ENCODE assay signal across 16 cellular contexts in the genomic region with DNA sequence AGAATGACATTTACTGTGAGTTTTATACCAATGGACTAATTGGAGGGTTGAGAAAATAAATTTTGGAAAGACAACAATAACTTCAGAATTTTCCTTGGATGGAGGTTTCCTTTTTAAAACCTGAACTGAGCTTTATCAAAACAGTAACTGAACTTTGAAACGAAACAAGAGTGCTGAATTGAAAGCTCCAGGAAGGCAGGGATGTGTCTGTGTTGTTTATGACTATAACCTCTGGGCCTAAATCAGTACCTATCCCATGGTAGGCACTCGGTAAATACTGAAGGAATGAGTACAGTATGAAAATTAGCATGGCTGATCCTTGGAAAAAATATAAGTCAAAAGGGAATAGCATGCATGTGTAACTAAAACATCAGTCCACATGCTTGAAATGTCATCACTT.
DNase-seq lines count a peak whose midpoint lies in the region; ATAC-seq and TF ChIP-seq lines count a peak whose summit lies in the region.
"Had no signal": no experiment of that assay in that cellular context is flagged by ENCODE, and none has a peak within 500 bp of the region (broad histone marks: within the 10 kb centered on the region; RNA-seq: fewer than 3 reads in every experiment).

No MANE protein-coding gene starts in this region.

- in situ Hi-C loops in gastrocnemius medialis (cut with MboI; ENCODE audit: low sequenced_read_pairs in 4 of 4): loop anchor here in 1 of 4 donors (10.0 kb wide), 1 partner anchor 68 kb away; no protein-coding TSS in a partner anchor
- in situ Hi-C loops in HAP-1 (cut with MboI; ENCODE audit: low sequenced_read_pairs): no loop called here

- ATAC-seq in gastrocnemius medialis: no peak
- ATAC-seq: CD8-positive, alpha-beta T cell; HCT116 had no signal

- H3K36me3 ChIP-seq in left ventricle myocardium inferior (no peaks in the 10 kb centered on the region), right atrium auricular region (no peaks in the 10 kb centered on the region), liver (ENCODE audit: control insufficient read depth in 4 of 4, insufficient read depth in 3 of 4, low read depth in 1 of 4, low read length in 3 of 4) (no peaks in the 10 kb centered on the region), gastrocnemius medialis (no peaks in the 10 kb centered on the region), HAP-1 (replicated peaks) (no peaks in the 10 kb centered on the region)

- no peaks in the 10 kb centered on the region for H3K27me3 ChIP-seq in left ventricle myocardium inferior (ENCODE audit: low read depth)
- H3K27me3 ChIP-seq in right atrium auricular region: no peaks in the 10 kb centered on the region
- H3K27me3 ChIP-seq in liver (ENCODE audit: control insufficient read depth in 4 of 4, insufficient read depth in 4 of 4, low read length in 3 of 4): no peaks in the 10 kb centered on the region
- no peaks in the 10 kb centered on the region for H3K27me3 ChIP-seq in gastrocnemius medialis
- H3K27me3 ChIP-seq in HAP-1 (ENCODE audit: low read depth): no peaks in the 10 kb centered on the region

- H3K27ac ChIP-seq in left ventricle myocardium inferior (replicated peaks) (peak overlapping the region; percentile 2), right atrium auricular region (no peak overlapping the region), liver (ENCODE audit: low read depth in 1 of 2, low read length in 2 of 2) (peak overlapping the region; percentile 85 to 90), gastrocnemius medialis (peak overlapping the region; percentile 83 to 91 (median 84))
- H3K27ac ChIP-seq: 22Rv1 had no signal

- no peak overlapping the region for H3K27ac Mint-ChIP-seq in activated T-helper 2 cell treated with anti-CD3 and anti-CD28 coated beads, Interferon-gamma antibody, Interleukin-2, Interleukin-4, amounts not matched to agents 10 μg/mL and 5 μg/mL and 100 μg/mL, durations not matched to agents 14 hours and 24 hours and 36 hours
- H3K27ac Mint-ChIP-seq: CD14-positive monocyte; CD8-positive, alpha-beta T cell; IgD-negative memory B cell had no signal

- no peaks in the 10 kb centered on the region for H3K4me1 Mint-ChIP-seq in activated T-helper 2 cell treated with anti-CD3 and anti-CD28 coated beads, Interferon-gamma antibody, Interleukin-2, Interleukin-4, amounts not matched to agents 10 μg/mL and 5 μg/mL and 100 μg/mL, durations not matched to agents 14 hours and 24 hours and 36 hours (ENCODE audit: low read depth)
- H3K4me1 Mint-ChIP-seq: CD14-positive monocyte had no signal

- H3K9ac ChIP-seq in liver (ENCODE audit: low read depth in 1 of 2, low read length in 2 of 2): peak overlapping the region in 1 of 2 donors; percentile 84

- no peak overlapping the region for H3K4me3 Mint-ChIP-seq in activated T-helper 2 cell treated with anti-CD3 and anti-CD28 coated beads, Interferon-gamma antibody, Interleukin-2, Interleukin-4, amounts not matched to agents 10 μg/mL and 5 μg/mL and 100 μg/mL, durations not matched to agents 14 hours and 24 hours and 36 hours (ENCODE audit: low read depth)
- H3K4me3 Mint-ChIP-seq: CD14-positive monocyte; CD8-positive, alpha-beta T cell; IgD-negative memory B cell had no signal

- TF ChIP-seq POLR2A in gastrocnemius medialis (IDR thresholded peaks at IDR 0.05): no peak

- no peaks in the 10 kb centered on the region for H3K36me3 Mint-ChIP-seq in activated T-helper 2 cell treated with anti-CD3 and anti-CD28 coated beads, Interferon-gamma antibody, Interleukin-2, Interleukin-4, amounts not matched to agents 10 μg/mL and 5 μg/mL and 100 μg/mL, durations not matched to agents 14 hours and 24 hours and 36 hours (ENCODE audit: low read depth)
- H3K36me3 Mint-ChIP-seq: CD14-positive monocyte; CD8-positive, alpha-beta T cell; IgD-negative memory B cell had no signal

- WGBS in liver: 29% methylated on average over 2 of the region's 2 CpGs

- no peak for TF ChIP-seq CTCF in left ventricle myocardium inferior (IDR thresholded peaks at IDR 0.05; ENCODE audit: borderline replicate concordance)
- TF ChIP-seq CTCF in right atrium auricular region (IDR thresholded peaks at IDR 0.05): no peak
- no peak for TF ChIP-seq CTCF in liver (IDR thresholded peaks at IDR 0.05; ENCODE audit: low read depth, low read length, missing input control)
- TF ChIP-seq CTCF in gastrocnemius medialis (IDR thresholded peaks at IDR 0.05 in 4 of 5, conservative IDR thresholded peaks at IDR 0.05 in 1 of 5): no peak

- intact Hi-C loops in left ventricle myocardium inferior (cut with micrococcal nuclease) (loop anchor here (10.0 kb wide), 1 partner anchor 58 kb away; no protein-coding TSS in a partner anchor), gastrocnemius medialis (cut with DNase I; ENCODE audit: low total_unique reads) (loop anchor here (5.0 kb wide), 1 partner anchor 140 kb away; no protein-coding TSS in a partner anchor)
- intact Hi-C loops in activated T-helper 2 cell treated with anti-CD3 and anti-CD28 coated beads, Interferon-gamma antibody, Interleukin-2, Interleukin-4, amounts not matched to agents 10 μg/mL and 5 μg/mL and 100 μg/mL, durations not matched to agents 14 hours and 24 hours and 36 hours (cut with micrococcal nuclease): no loop called here

- peaks cover 4% of the 10 kb centered on the region for H3K27me3 Mint-ChIP-seq in activated T-helper 2 cell treated with anti-CD3 and anti-CD28 coated beads, Interferon-gamma antibody, Interleukin-2, Interleukin-4, amounts not matched to agents 10 μg/mL and 5 μg/mL and 100 μg/mL, durations not matched to agents 14 hours and 24 hours and 36 hours (ENCODE audit: low read depth)
- H3K27me3 Mint-ChIP-seq: IgD-negative memory B cell had no signal

- H3K4me3 ChIP-seq in left ventricle myocardium inferior: no peak overlapping the region
- H3K4me3 ChIP-seq in right atrium auricular region: no peak overlapping the region
- H3K4me3 ChIP-seq in liver (ENCODE audit: low read depth in 1 of 3, low read length in 3 of 3): peak overlapping the region in 1 of 3 donors; percentile 23
- peak overlapping the region; percentile 6 to 34 (median 20) for H3K4me3 ChIP-seq in gastrocnemius medialis
- H3K4me3 ChIP-seq in HAP-1: no peak overlapping the region

- H3K4me1 ChIP-seq in left ventricle myocardium inferior: peaks cover 66% of the 10 kb centered on the region
- H3K4me1 ChIP-seq in right atrium auricular region: peaks cover 0 to 20% of the 10 kb centered on the region in 2 donors
- H3K4me1 ChIP-seq in liver (ENCODE audit: control insufficient read depth in 4 of 4, insufficient read depth in 4 of 4, low read length in 3 of 4): peaks cover 6 to 45% (median 34%) of the 10 kb centered on the region in 4 donors
- peaks cover 76 to 80% of the 10 kb centered on the region in 2 donors for H3K4me1 ChIP-seq in gastrocnemius medialis
- H3K4me1 ChIP-seq in HAP-1: no peaks in the 10 kb centered on the region

- peak in 1 of 2 donors; percentile 4 for TF ChIP-seq RAD21 in liver (IDR thresholded peaks at IDR 0.05)

- H3K9me3 ChIP-seq in left ventricle myocardium inferior (replicated peaks) (no peaks in the 10 kb centered on the region), right atrium auricular region (no peaks in the 10 kb centered on the region), liver (ENCODE audit: control insufficient read depth in 4 of 4, low read length in 3 of 4) (no peaks in the 10 kb centered on the region), gastrocnemius medialis (no peaks in the 10 kb centered on the region), HAP-1 (no peaks in the 10 kb centered on the region)

- DNase-seq in left ventricle myocardium inferior (no peak), right atrium auricular region (ENCODE audit: low spot score) (no peak), gastrocnemius medialis (no peak), HAP-1 (ENCODE audit: low spot score in 2 of 2) (no peak), D341Med (ENCODE audit: low spot score) (no peak)
- DNase-seq in activated CD4-positive, alpha-beta T cell treated with anti-CD3 and anti-CD28 coated beads, Interleukin-2, amount 50 U/mL, for 1 hour: no peak
- DNase-seq in activated T-helper 2 cell treated with anti-CD3 and anti-CD28 coated beads, Interferon-gamma antibody, Interleukin-2, Interleukin-4, amounts not matched to agents 10 μg/mL and 5 μg/mL and 100 μg/mL, durations not matched to agents 14 hours and 24 hours and 36 hours (ENCODE audit: low spot score): no peak
- DNase-seq: CD8-positive, alpha-beta T cell; COR-L47; DND-41; GDM1 had no signal

- no peaks in the 10 kb centered on the region for H3K9me3 Mint-ChIP-seq in activated T-helper 2 cell treated with anti-CD3 and anti-CD28 coated beads, Interferon-gamma antibody, Interleukin-2, Interleukin-4, amounts not matched to agents 10 μg/mL and 5 μg/mL and 100 μg/mL, durations not matched to agents 14 hours and 24 hours and 36 hours
- H3K9me3 Mint-ChIP-seq: CD8-positive, alpha-beta T cell; IgD-negative memory B cell had no signal

TF ChIP-seq in liver, 16 proteins besides CTCF, POLR2A, EP300 and RAD21:
- TF ChIP-seq HNF4G (IDR thresholded peaks at IDR 0.05) (peak; percentile 16), FOXA2 (IDR thresholded peaks at IDR 0.05) (peak; percentile 26), HNF4A (conservative IDR thresholded peaks at IDR 0.05) (peak in 1 of 2 donors; percentile 63), JUND (IDR thresholded peaks at IDR 0.05) (no peak), NR2F2 (IDR thresholded peaks at IDR 0.05) (no peak), SP1 (IDR thresholded peaks at IDR 0.05) (no peak), REST (IDR thresholded peaks at IDR 0.05) (peak; percentile 47)

Comparison
In these comparisons a context has a peak if more than half of its experiments do, and no peak if none do; other contexts are left out.
1. H3K27ac ChIP-seq: peak in left ventricle myocardium inferior (single experiment), liver (2 of 2) and gastrocnemius medialis (4 of 4); none in right atrium auricular region (0 of 2).
2. H3K4me3 ChIP-seq: peak in gastrocnemius medialis (4 of 4); none in left ventricle myocardium inferior (single experiment), right atrium auricular region (0 of 2) and HAP-1 (single experiment).